11 cellular contexts compared by ENCODE assay signal in the genomic region with DNA sequence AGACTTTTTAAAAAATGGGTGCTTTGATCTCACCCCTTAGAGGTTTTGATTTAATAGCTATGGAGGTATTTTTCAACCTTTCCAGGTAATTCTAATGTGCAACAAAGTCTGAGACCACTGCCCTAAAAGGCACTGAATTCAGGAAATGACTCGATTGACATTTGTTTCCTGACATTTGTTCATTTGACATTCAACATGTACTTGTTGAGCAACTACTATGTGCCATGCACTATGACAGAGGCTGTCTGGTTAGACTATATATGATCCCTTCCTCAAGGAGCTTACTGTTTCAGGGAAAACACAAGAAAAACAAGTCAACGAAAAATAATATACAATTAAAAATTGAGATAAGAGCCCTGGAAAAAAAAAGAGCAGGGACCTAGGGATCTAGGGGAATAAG. TPM values are rescaled to one million over a fixed set of nuclear protein-coding genes. Genes with fewer than 3 reads are reported as not detected.
"Had no signal": no experiment of that assay in that cellular context is flagged by ENCODE, and none has a peak within 500 bp of the region (broad histone marks: within the 10 kb centered on the region; RNA-seq: fewer than 3 reads in every experiment).

No MANE protein-coding gene starts in this region.

- H3K4me1 Mint-ChIP-seq: IgD-negative memory B cell had no signal

- ATAC-seq: GM23338, HepG2 had no signal

- DNase-seq: H9, HCEC 1CT, HFFc6, KBM-7 had no signal

- FAIRE-seq: H1, H54, HepG2 had no signal

- H3K4me3 ChIP-seq: GM23338 had no signal

- H3K36me3 Mint-ChIP-seq: IgD-negative memory B cell had no signal

- H3K27ac Mint-ChIP-seq: GM23338, H9, HFFc6, IgD-negative memory B cell had no signal

- H3K4me3 Mint-ChIP-seq: GM23338, H9, HFFc6, IgD-negative memory B cell had no signal

- H3K27ac ChIP-seq: HL-60 had no signal

- H3K4me2 ChIP-seq: GM23338 had no signal

RNA-seq across cellular contexts. Expression of a gene that starts 25.6 kb away (rescaled TPM):
- total RNA-seq: H9, HepG2, HFFc6, HT1080 had no signal
- polyA plus RNA-seq: IgD-negative memory B cell had no signal
